ENCODE assay signal across 1 cellular context in genomic region chr7:46054290-46054689, GRCh38.
TF ChIP-seq lines count a peak whose summit lies in the region.

No MANE protein-coding gene starts in this region.

TF ChIP-seq in WTC11, 78 proteins besides CTCF, POLR2A, EP300 and RAD21 (continued from another document):
- TF ChIP-seq USF1 (CRISPR knock-in tag; IDR thresholded peaks at IDR 0.05): no peak
- no peak for TF ChIP-seq NFYB (CRISPR knock-in tag; conservative IDR thresholded peaks at IDR 0.05; ENCODE audit: low read depth)
